In the genomic region with DNA sequence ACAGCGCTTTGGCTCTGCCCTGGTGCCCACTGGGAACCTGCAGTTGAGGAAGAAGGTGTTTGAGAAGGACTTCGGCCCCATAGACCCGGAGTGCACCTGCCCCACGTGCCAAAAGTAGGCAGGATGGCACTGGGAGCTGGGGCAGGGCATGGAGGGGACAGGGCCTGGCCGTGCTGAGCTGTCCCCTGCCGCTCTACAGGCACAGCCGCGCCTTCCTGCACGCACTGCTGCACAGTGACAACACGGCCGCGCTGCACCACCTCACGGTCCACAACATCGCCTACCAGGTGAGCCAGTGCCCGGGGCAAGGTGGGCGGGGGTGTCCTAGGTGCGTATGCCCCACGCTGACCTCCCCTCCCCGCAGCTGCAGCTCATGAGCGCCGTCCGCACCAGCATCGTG, we compare ENCODE assay signal across 13 cellular contexts.
"Had no signal": no experiment of that assay in that cellular context is flagged by ENCODE, and none has a peak within 500 bp of the region (broad histone marks: within the 10 kb centered on the region; RNA-seq: fewer than 3 reads in every experiment).

No MANE protein-coding gene starts in this region.

- ATAC-seq: left cardiac atrium had no signal

- H3K27me3 ChIP-seq: dorsolateral prefrontal cortex, esophagus muscularis mucosa, stomach had no signal

- H3K27ac ChIP-seq: dorsolateral prefrontal cortex, esophagus muscularis mucosa, stomach, thoracic aorta had no signal

- H3K9me3 ChIP-seq: esophagus muscularis mucosa, stomach, thoracic aorta had no signal

- H3K4me3 ChIP-seq: dorsolateral prefrontal cortex, esophagus muscularis mucosa, stomach, thoracic aorta had no signal

- DNase-seq: activated CD4-positive, alpha-beta memory T cell treated with anti-CD3 and anti-CD28 coated beads, Interleukin-2, amount 10 ng/mL, durations not matched to agents 7 days and 5 days; activated CD4-positive, alpha-beta T cell treated with anti-CD3 and anti-CD28 coated beads for 1 hour; activated CD8-positive, alpha-beta memory T cell treated with anti-CD3 and anti-CD28 coated beads, Interleukin-2, amount 50 U/mL, for 4 hours; activated naive CD8-positive, alpha-beta T cell treated with anti-CD3 and anti-CD28 coated beads, Interleukin-2, amount 10 ng/mL, durations not matched to agents 7 days and 5 days; anterior cingulate cortex; dorsolateral prefrontal cortex; left cardiac atrium; retina; stimulated activated CD4-positive, alpha-beta T cell treated with anti-CD3 and anti-CD28 coated beads, Interleukin-4, amount 100 ng/mL, for 4 hours; stomach; T-helper 2 cell had no signal
